ENCODE assay signal across 37 cellular contexts in the genomic region with DNA sequence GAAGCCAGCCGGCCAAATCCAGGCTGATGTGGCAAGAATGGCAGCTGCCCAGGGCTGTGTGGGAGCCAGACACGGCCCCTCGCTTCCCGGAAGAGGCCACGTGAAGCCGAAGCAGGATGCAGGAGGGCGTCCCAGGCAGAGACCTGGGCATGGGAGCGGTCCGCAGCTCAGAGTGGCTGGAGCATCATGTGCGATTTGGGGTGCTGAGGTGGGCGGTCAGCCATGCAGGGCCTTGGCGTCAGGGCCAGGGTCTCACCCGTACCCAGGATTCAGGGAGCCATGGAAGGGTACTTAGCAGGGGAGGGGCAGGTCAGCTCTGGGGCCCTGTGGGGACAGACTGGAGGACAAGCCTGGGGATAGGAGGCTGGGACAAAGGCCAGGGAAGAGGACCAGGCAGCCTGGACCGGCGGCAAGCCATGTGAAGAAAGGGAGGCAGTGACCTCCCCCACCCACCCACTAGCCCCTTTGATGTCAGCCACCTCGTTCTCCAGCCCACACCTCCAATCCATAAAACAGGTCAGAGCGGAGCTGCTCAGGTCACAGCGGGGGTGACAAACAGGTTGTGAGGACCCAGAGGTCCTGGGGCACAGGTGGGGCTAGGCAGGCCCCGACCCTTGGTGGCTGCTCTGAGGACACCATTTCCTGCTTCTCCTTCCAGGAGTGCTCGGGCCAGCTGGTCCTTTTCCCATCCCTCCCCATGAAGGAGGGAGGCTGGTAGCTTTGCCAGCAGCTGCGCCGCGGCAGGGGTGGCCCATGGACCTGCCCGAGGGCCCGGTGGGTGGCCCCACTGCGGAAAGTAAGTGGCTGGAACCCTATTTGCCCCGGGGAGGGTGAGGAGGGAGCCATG. TPM values are rescaled to one million over a fixed set of nuclear protein-coding genes. Genes with fewer than 3 reads are reported as not detected.
DNase-seq lines count a peak whose midpoint lies in the region; ATAC-seq, FAIRE-seq and TF ChIP-seq lines count a peak whose summit lies in the region.
"Had no signal": no experiment of that assay in that cellular context is flagged by ENCODE, and none has a peak within 500 bp of the region (broad histone marks: within the 10 kb centered on the region; RNA-seq: fewer than 3 reads in every experiment).

No MANE protein-coding gene starts in this region.

- POLR2A ChIA-PET in A549 (lab: Yijun Ruan, JAX) = no interaction called here

- H3K27ac ChIP-seq in A549 = no peak overlapping the region
- no peak overlapping the region for H3K27ac ChIP-seq in BLaER1
- peak overlapping the region; percentile 96 for H3K27ac ChIP-seq in OCI-LY1 (ENCODE audit: low read depth, low read length, poor library complexity, severe bottlenecking)
- H3K27ac ChIP-seq in neural progenitor cell = no peak overlapping the region
- H3K27ac ChIP-seq: C4-2B, HL-60, left lung, psoas muscle, RWPE1, sigmoid colon, SJSA1, tibial nerve, WERI-Rb-1 had no signal

- 70% methylated on average over 27 of the region's 27 CpGs for WGBS in A549 (ENCODE audit: missing lambda C conversion rate)

- H3F3A ChIP-seq in OCI-LY1 (ENCODE audit: insufficient read depth, low read length) = peaks cover 3% of the 10 kb centered on the region
- H3F3A ChIP-seq in neural progenitor cell (ENCODE audit: low read depth) = peaks cover 16% of the 10 kb centered on the region

- no peak for TF ChIP-seq POLR2A in A549 (IDR thresholded peaks at IDR 0.05; ENCODE audit: low read length)

- H3K27me3 ChIP-seq in BLaER1 (peaks cover 5% of the 10 kb centered on the region; the same call in 1 of the 2 replicates), OCI-LY1 (ENCODE audit: insufficient read depth, low read length) (no peaks in the 10 kb centered on the region), neural progenitor cell (no peaks in the 10 kb centered on the region)

- no peak for FAIRE-seq in A549 (lab: Jason Lieb, UNC)
- FAIRE-seq: GM18507, islet of Langerhans had no signal

- peaks cover 15% of the 10 kb centered on the region for H3K4me1 Mint-ChIP-seq in neural progenitor cell

- H3K79me2 ChIP-seq in OCI-LY1 (ENCODE audit: insufficient read depth, low read length) (no peaks in the 10 kb centered on the region), neural progenitor cell (ENCODE audit: low read depth) (no peaks in the 10 kb centered on the region)

- no peak for TF ChIP-seq RAD21 in A549 (conservative IDR thresholded peaks at IDR 0.05 in 1 of 2, IDR thresholded peaks at IDR 0.05 in 1 of 2)

- H4K20me1 ChIP-seq in BLaER1 (no peaks in the 10 kb centered on the region), OCI-LY1 (ENCODE audit: insufficient read depth, low read length) (no peaks in the 10 kb centered on the region), neural progenitor cell (ENCODE audit: low read depth) (no peaks in the 10 kb centered on the region)

- peak; percentile 6 to 11; a peak in 4 of 6 replicates for ATAC-seq in A549
- ATAC-seq: activated T-cell treated with anti-CD3 and anti-CD28 coated beads, Interleukin-2, amount 50 U/mL, for 72 hours; GM23338; left lung; psoas muscle had no signal

- H2AFZ ChIP-seq in OCI-LY1 (ENCODE audit: low read length) (no peak overlapping the region), neural progenitor cell (replicated peaks) (no peak overlapping the region)
- H2AFZ ChIP-seq: GM23338 had no signal

- H3K4me1 ChIP-seq in A549 (0 out of 3 replicates have a peak, but pooled peaks cover 3% of the 10 kb centered on the region), BLaER1 (peaks cover 64% of the 10 kb centered on the region), OCI-LY1 (ENCODE audit: insufficient read depth, low read length, severe bottlenecking) (peaks cover 51% of the 10 kb centered on the region), neural progenitor cell (peaks cover 11% of the 10 kb centered on the region)
- H3K4me1 ChIP-seq: Caco-2, left lung, psoas muscle, SJSA1, tibial nerve had no signal

- H3K9me3 ChIP-seq in A549 (no peaks in the 10 kb centered on the region), BLaER1 (no peaks in the 10 kb centered on the region), OCI-LY1 (ENCODE audit: low read length) (no peaks in the 10 kb centered on the region), neural progenitor cell (ENCODE audit: low read depth) (no peaks in the 10 kb centered on the region)
- H3K9me3 ChIP-seq: Caco-2, left lung, psoas muscle, sigmoid colon, SJSA1, tibial nerve had no signal

- DNase-seq in A549 (ENCODE audit: low read depth in 1 of 2, low spot score in 1 of 2) = no peak
- DNase-seq in neural progenitor cell (ENCODE audit: low spot score) = no peak
- no peak for DNase-seq in ecto neural progenitor cell (ENCODE audit: low spot score)
- DNase-seq in activated CD4-positive, alpha-beta T cell treated with anti-CD3 and anti-CD28 coated beads for 48 hours = no peak
- DNase-seq in D341Med (ENCODE audit: low spot score) = no peak
- DNase-seq: activated CD4-positive, alpha-beta T cell treated with anti-CD3 and anti-CD28 coated beads, Interleukin-2, amount 50 U/mL, for 1 hour; activated naive CD4-positive, alpha-beta T cell; activated T-cell treated with anti-CD3 and anti-CD28 coated beads, Interleukin-2, amount 50 U/mL, for 72 hours; Caco-2; dermis blood vessel endothelial cell; head of caudate nucleus; Kasumi-1; left lung; mesenchymal stem cell; NCI-H1436; NCI-H446; NCI-H774; psoas muscle; sigmoid colon; stimulated activated CD4-positive, alpha-beta T cell treated with anti-CD3 and anti-CD28 coated beads, Interleukin-4, amount 100 ng/mL, for 1 hour; T-helper 9 cell had no signal

- H3K9me2 ChIP-seq in OCI-LY1 (ENCODE audit: low read depth, low read length) = no peaks in the 10 kb centered on the region

- no peak overlapping the region for H3K27ac Mint-ChIP-seq in neural progenitor cell
- H3K27ac Mint-ChIP-seq: activated T-cell treated with anti-CD3 and anti-CD28 coated beads, Interleukin-2, amount 50 U/mL, for 72 hours; GM23338 had no signal

- H3K4me2 ChIP-seq in A549 = no peak overlapping the region
- peak overlapping the region; percentile 44; the same call in 1 of the 2 replicates for H3K4me2 ChIP-seq in BLaER1
- peak overlapping the region; percentile 74 for H3K4me2 ChIP-seq in OCI-LY1 (ENCODE audit: low read length)
- no peak overlapping the region for H3K4me2 ChIP-seq in neural progenitor cell
- H3K4me2 ChIP-seq: GM23338 had no signal

- H3K9ac ChIP-seq in BLaER1 = no peak overlapping the region
- H3K9ac ChIP-seq in OCI-LY1 (ENCODE audit: low read length) = peak overlapping the region; percentile 55
- H3K9ac ChIP-seq in neural progenitor cell = no peak overlapping the region

- H3K4me3 Mint-ChIP-seq in neural progenitor cell = peak overlapping the region; percentile 38
- H3K4me3 Mint-ChIP-seq: activated T-cell treated with anti-CD3 and anti-CD28 coated beads, Interleukin-2, amount 50 U/mL, for 72 hours; central memory CD8-positive, alpha-beta T cell; GM23338 had no signal

- H3K4me3 ChIP-seq in A549 (no peak overlapping the region), BLaER1 (no peak overlapping the region), OCI-LY1 (ENCODE audit: low read depth, low read length, poor library complexity, severe bottlenecking) (peak overlapping the region; percentile 39), neural progenitor cell (no peak overlapping the region)
- H3K4me3 ChIP-seq: GM23338, left lung, psoas muscle, sigmoid colon, SJSA1, tibial nerve had no signal

- no peak for TF ChIP-seq CTCF in A549 (IDR thresholded peaks at IDR 0.05)
- no peak for TF ChIP-seq CTCF in OCI-LY1 (IDR thresholded peaks at IDR 0.05; ENCODE audit: low read length)
- no peak for TF ChIP-seq CTCF in neural progenitor cell (IDR thresholded peaks at IDR 0.05)

- no peak for TF ChIP-seq EP300 in A549 (IDR thresholded peaks at IDR 0.05)

- peaks cover 3% of the 10 kb centered on the region for H3K9me3 Mint-ChIP-seq in neural progenitor cell
- H3K9me3 Mint-ChIP-seq: activated T-cell treated with anti-CD3 and anti-CD28 coated beads, Interleukin-2, amount 50 U/mL, for 72 hours; central memory CD8-positive, alpha-beta T cell had no signal

- H3K36me3 ChIP-seq in BLaER1 (no peaks in the 10 kb centered on the region), OCI-LY1 (ENCODE audit: insufficient read depth, low read length) (no peaks in the 10 kb centered on the region), neural progenitor cell (no peaks in the 10 kb centered on the region)
- H3K36me3 ChIP-seq: left lung, sigmoid colon, SJSA1, tibial nerve, WERI-Rb-1 had no signal

- H3K36me3 Mint-ChIP-seq in neural progenitor cell = peaks cover 2% of the 10 kb centered on the region

- CTCF ChIA-PET in A549 (lab: Yijun Ruan, JAX) = interaction anchor here (0.9 to 10.9 kb wide), 19 partner anchors 12 to 595 kb away, joined by 3 to 244 read pairs (median 17); partner anchors contain the start of genes ALDH16A1, FLT3LG, GFY and PIH1D1

- peaks cover 12% of the 10 kb centered on the region for H3K27me3 Mint-ChIP-seq in neural progenitor cell (ENCODE audit: insufficient read depth, low read depth)
- H3K27me3 Mint-ChIP-seq: central memory CD8-positive, alpha-beta T cell had no signal

RNA-seq across cellular contexts. Expression of gene KASH5, which starts 2.3 kb away (rescaled TPM):
- 0.08 TPM in 2 replicates for polyA plus RNA-seq in A549 (2011; rRNA removed)
- 0.03 and 0.09 TPM in 2 replicates for polyA plus RNA-seq in A549 (2012; cell fraction: cytosol; rRNA removed)
- 0.05 and 0.06 TPM in 2 replicates for polyA plus RNA-seq in A549 (2012; cell fraction: nucleus; rRNA removed)
- polyA plus RNA-seq in A549 (2017; fragmentation: RNase III; extraction: RNeasy Plus Mini Kit Qiagen cat#74134 plus additional on column Dnase treatment) = 0.17 TPM in 1 of 3 replicates, not detected in the others
- polyA minus RNA-seq in A549 (2011; rRNA and poly(A)+ RNA removed) = not detected in 2 replicates
- total RNA-seq in neural progenitor cell (ENCODE audit: low replicate concordance) = 0.59 TPM in 1 of 2 replicates, not detected in the other
- total RNA-seq: dermis blood vessel endothelial cell, esophagus mucosa, fibroblast of villous mesenchyme, GM23338, psoas muscle, sigmoid colon, SJSA1, tibial nerve had no signal
- polyA plus RNA-seq: AG04450, psoas muscle had no signal

RNA-seq across cellular contexts. Expression of gene DKKL1, which starts 26.7 kb away (rescaled TPM):
- polyA plus RNA-seq in A549 (2011; rRNA removed) = 0.53 and 0.91 TPM in 2 replicates
- 0.61 and 0.73 TPM in 2 replicates for polyA plus RNA-seq in A549 (2012; cell fraction: cytosol; rRNA removed)
- polyA plus RNA-seq in A549 (2012; cell fraction: nucleus; rRNA removed) = 0.47 and 0.91 TPM in 2 replicates
- polyA plus RNA-seq in A549 (2017; fragmentation: RNase III; extraction: RNeasy Plus Mini Kit Qiagen cat#74134 plus additional on column Dnase treatment) = 0.26 to 0.68 TPM (median 0.37 TPM) in 3 replicates
- polyA minus RNA-seq in A549 (2011; rRNA and poly(A)+ RNA removed) = 0.49 and 1.4 TPM in 2 replicates
- 3.0 and 5.6 TPM in 2 replicates for total RNA-seq in neural progenitor cell (ENCODE audit: low replicate concordance)
- total RNA-seq: activated T-cell treated with anti-CD3 and anti-CD28 coated beads, Interleukin-2, amount 50 U/mL, for 72 hours; Caco-2; dermis blood vessel endothelial cell; fibroblast of villous mesenchyme; psoas muscle; tibial nerve had no signal

RNA-seq across cellular contexts. Expression of gene TEAD2, which starts 28.1 kb away (rescaled TPM):
- 15.9 and 20.3 TPM in 2 replicates for polyA plus RNA-seq in A549 (2011; rRNA removed)
- 13.0 and 16.5 TPM in 2 replicates for polyA plus RNA-seq in A549 (2012; cell fraction: cytosol; rRNA removed)
- polyA plus RNA-seq in A549 (2012; cell fraction: nucleus; rRNA removed) = 16.9 and 17.8 TPM in 2 replicates
- 19.0 to 26.3 TPM (median 25.3 TPM) in 3 replicates for polyA plus RNA-seq in A549 (2017; fragmentation: RNase III; extraction: RNeasy Plus Mini Kit Qiagen cat#74134 plus additional on column Dnase treatment)
- polyA minus RNA-seq in A549 (2011; rRNA and poly(A)+ RNA removed) = 36.2 and 44.5 TPM in 2 replicates
- 125 and 193 TPM in 2 replicates for total RNA-seq in neural progenitor cell (ENCODE audit: low replicate concordance)
- total RNA-seq: activated T-cell treated with anti-CD3 and anti-CD28 coated beads, Interleukin-2, amount 50 U/mL, for 72 hours had no signal

RNA-seq across cellular contexts. Expression of gene PTH2, which starts 32.9 kb away (rescaled TPM):
- not detected in 2 replicates for polyA plus RNA-seq in A549 (2011; rRNA removed)
- polyA plus RNA-seq in A549 (2012; cell fraction: cytosol; rRNA removed) = not detected in 2 replicates
- polyA plus RNA-seq in A549 (2012; cell fraction: nucleus; rRNA removed) = not detected in 2 replicates
- polyA plus RNA-seq in A549 (2017; fragmentation: RNase III; extraction: RNeasy Plus Mini Kit Qiagen cat#74134 plus additional on column Dnase treatment) = not detected in 3 replicates
- polyA minus RNA-seq in A549 (2011; rRNA and poly(A)+ RNA removed) = not detected in 2 replicates
- not detected in 2 replicates for total RNA-seq in neural progenitor cell (ENCODE audit: low replicate concordance)
- total RNA-seq: activated T-cell treated with anti-CD3 and anti-CD28 coated beads, Interleukin-2, amount 50 U/mL, for 72 hours; Caco-2; dermis blood vessel endothelial cell; esophagus mucosa; fibroblast of villous mesenchyme; GM23338; left lung; psoas muscle; sigmoid colon; SJSA1; tibial nerve had no signal
- polyA plus RNA-seq: adipose tissue, AG04450, psoas muscle, sigmoid colon had no signal

RNA-seq across cellular contexts. Expression of gene GFY, which starts 34.8 kb away (rescaled TPM):
- polyA plus RNA-seq in A549 (2011; rRNA removed) (0.06 TPM in 1 of 2 replicates, not detected in the other), A549 (2017; fragmentation: RNase III; extraction: RNeasy Plus Mini Kit Qiagen cat#74134 plus additional on column Dnase treatment) (0.16 to 0.18 TPM in 2 of 3 replicates, not detected in the other)
- 0.09 and 0.10 TPM in 2 replicates for polyA plus RNA-seq in A549 (2012; cell fraction: cytosol; rRNA removed)
- polyA plus RNA-seq in A549 (2012; cell fraction: nucleus; rRNA removed) = 0.14 TPM in 1 of 2 replicates, not detected in the other
- polyA minus RNA-seq in A549 (2011; rRNA and poly(A)+ RNA removed) = not detected in 2 replicates
- 0.09 TPM in 1 of 2 replicates, not detected in the other for total RNA-seq in neural progenitor cell (ENCODE audit: low replicate concordance)
- total RNA-seq: activated T-cell treated with anti-CD3 and anti-CD28 coated beads, Interleukin-2, amount 50 U/mL, for 72 hours; dermis blood vessel endothelial cell; esophagus mucosa; fibroblast of villous mesenchyme; GM23338; left lung; psoas muscle; sigmoid colon; SJSA1; tibial nerve had no signal
- polyA plus RNA-seq: adipose tissue, AG04450, sigmoid colon had no signal

Comparison
In these comparisons a context has a peak if more than half of its experiments do, and no peak if none do; other contexts are left out.
1. H3K4me2 ChIP-seq: peak in BLaER1 (single experiment) and OCI-LY1 (single experiment); none in A549 (single experiment) and neural progenitor cell (single experiment).